Comparison of ENCODE assay signal across 12 cellular contexts in the genomic region with DNA sequence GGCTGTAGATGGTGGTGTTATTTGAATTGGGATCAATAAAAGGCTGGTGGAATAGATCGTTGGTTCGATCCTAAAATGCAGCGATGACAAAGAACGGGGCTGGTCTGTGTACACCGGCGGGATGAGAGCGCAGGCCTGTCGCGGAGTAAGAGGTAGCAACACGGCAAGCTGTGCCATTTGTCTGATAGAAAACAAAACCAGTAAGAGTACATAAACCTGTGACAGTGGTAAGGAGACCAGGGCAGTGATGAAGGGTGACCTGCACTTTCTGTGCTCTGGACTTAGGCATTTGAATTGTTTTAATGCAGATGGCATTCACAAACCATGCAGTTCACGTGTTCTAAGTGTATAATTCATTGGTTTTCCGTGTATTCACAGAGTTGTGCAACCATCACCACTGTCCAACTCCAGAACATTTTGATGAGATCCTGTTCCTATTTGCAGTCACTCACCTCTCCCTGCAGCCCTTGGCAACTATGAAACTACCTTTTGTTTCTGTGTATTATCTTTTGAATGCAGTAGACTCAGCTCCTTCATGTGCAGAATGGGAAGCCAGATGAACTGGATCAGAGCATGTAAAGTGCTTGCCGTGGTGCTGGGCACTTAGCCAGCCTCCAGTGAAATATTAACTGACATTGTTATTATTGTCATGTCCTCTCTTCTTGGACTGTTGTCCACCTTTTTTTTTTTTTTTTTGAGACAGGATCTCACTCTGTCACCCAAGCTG.
DNase-seq lines count a peak whose midpoint lies in the region; ATAC-seq and TF ChIP-seq lines count a peak whose summit lies in the region.
"Had no signal": no experiment of that assay in that cellular context is flagged by ENCODE, and none has a peak within 500 bp of the region (broad histone marks: within the 10 kb centered on the region; RNA-seq: fewer than 3 reads in every experiment).

No MANE protein-coding gene starts in this region.

- no peak overlapping the region for H3K27ac ChIP-seq in CD8-positive, alpha-beta T cell (ENCODE audit: low read depth, low read length)

- POLR2A ChIA-PET in CD8-positive, alpha-beta T cell (lab: Charles Lee): no interaction called here

- H3K9me3 ChIP-seq in mucosa of descending colon: no peaks in the 10 kb centered on the region
- H3K9me3 ChIP-seq in CD8-positive, alpha-beta T cell (ENCODE audit: low read length): no peaks in the 10 kb centered on the region

- no peaks in the 10 kb centered on the region for H3K27me3 ChIP-seq in CD8-positive, alpha-beta T cell (ENCODE audit: insufficient read depth, low read length)

- CTCF ChIA-PET in CD8-positive, alpha-beta T cell (lab: Charles Lee): no interaction called here

- peak; percentile 65 for ATAC-seq in mucosa of descending colon
- ATAC-seq in CD8-positive, alpha-beta T cell: no peak
- ATAC-seq: activated CD8-positive, alpha-beta memory T cell treated with anti-CD3 and anti-CD28 coated beads, Interleukin-2, amount 10 ng/mL, durations not matched to agents 7 days and 5 days; activated naive CD4-positive, alpha-beta T cell treated with anti-CD3 and anti-CD28 coated beads, Interleukin-2, amount 50 U/mL, for 72 hours had no signal

- in situ Hi-C loops in GM13977 (cut with MboI; ENCODE audit: low pct_unique_long_range_greater_than_20kb, low sequenced_read_pairs, unreplicated experiment): no loop called here

- TF ChIP-seq CTCF in mucosa of descending colon (IDR thresholded peaks at IDR 0.05) (no peak), GM13977 (IDR thresholded peaks at IDR 0.05; ENCODE audit: extremely low read depth, insufficient read depth, missing control alignments) (no peak)
- no peak for TF ChIP-seq CTCF in CD8-positive, alpha-beta T cell (IDR thresholded peaks at IDR 0.05)

- H3K9me3 Mint-ChIP-seq in CD8-positive, alpha-beta T cell: no peaks in the 10 kb centered on the region
- H3K9me3 Mint-ChIP-seq: activated naive CD4-positive, alpha-beta T cell treated with anti-CD3 and anti-CD28 coated beads, Interleukin-2, amount 50 U/mL, for 72 hours had no signal

- no peaks in the 10 kb centered on the region for H3K27me3 Mint-ChIP-seq in CD8-positive, alpha-beta T cell (ENCODE audit: low read depth)
- H3K27me3 Mint-ChIP-seq: activated CD8-positive, alpha-beta memory T cell treated with anti-CD3 and anti-CD28 coated beads, Interleukin-2, amount 10 ng/mL, durations not matched to agents 7 days and 5 days had no signal

- H3K4me1 ChIP-seq in mucosa of descending colon (ENCODE audit: low read depth): peaks cover 4% of the 10 kb centered on the region
- no peaks in the 10 kb centered on the region for H3K4me1 ChIP-seq in CD8-positive, alpha-beta T cell (ENCODE audit: insufficient read depth, low read length)

- H3K27ac Mint-ChIP-seq in CD8-positive, alpha-beta T cell: no peak overlapping the region
- H3K27ac Mint-ChIP-seq: activated CD8-positive, alpha-beta memory T cell treated with anti-CD3 and anti-CD28 coated beads, Interleukin-2, amount 10 ng/mL, durations not matched to agents 7 days and 5 days had no signal

- H3K4me3 ChIP-seq in mucosa of descending colon: no peak overlapping the region
- H3K4me3 ChIP-seq in CD8-positive, alpha-beta T cell (ENCODE audit: low read depth, low read length): no peak overlapping the region
- H3K4me3 ChIP-seq: lung had no signal

- DNase-seq in COLO668 (lab: John Stamatoyannopoulos, UW; ENCODE audit: unreplicated experiment) (peak; percentile 79), NCI-H1105 (lab: John Stamatoyannopoulos, UW) (peak; percentile 74), cerebellum (ENCODE audit: low spot score) (peak; percentile 24), mucosa of descending colon (peak in 1 of 3 donors; percentile 85), germinal center (ENCODE audit: low spot score) (no peak), amniotic stem cell (lab: John Stamatoyannopoulos, UW) (no peak), GM13977 (ENCODE audit: low spot score) (no peak)
- DNase-seq in CD8-positive, alpha-beta T cell: no peak
- DNase-seq: activated CD8-positive, alpha-beta memory T cell treated with anti-CD3 and anti-CD28 coated beads, Interleukin-2, amount 10 ng/mL, durations not matched to agents 7 days and 5 days; RPMI8226 had no signal

- intact Hi-C loops in mucosa of descending colon (cut with DNase I, micrococcal nuclease): no loop called here
- intact Hi-C loops in CD8-positive, alpha-beta T cell (cut with DNase I, micrococcal nuclease): no loop called here

- H3K4me3 Mint-ChIP-seq in CD8-positive, alpha-beta T cell: no peak overlapping the region
- H3K4me3 Mint-ChIP-seq: activated CD8-positive, alpha-beta memory T cell treated with anti-CD3 and anti-CD28 coated beads, Interleukin-2, amount 10 ng/mL, durations not matched to agents 7 days and 5 days had no signal

- peaks cover 3% of the 10 kb centered on the region for H3K4me1 Mint-ChIP-seq in CD8-positive, alpha-beta T cell (ENCODE audit: low read depth)
- H3K4me1 Mint-ChIP-seq: activated CD8-positive, alpha-beta memory T cell treated with anti-CD3 and anti-CD28 coated beads, Interleukin-2, amount 10 ng/mL, durations not matched to agents 7 days and 5 days had no signal

- H3K36me3 ChIP-seq in mucosa of descending colon (ENCODE audit: low read depth): no peaks in the 10 kb centered on the region
- H3K36me3 ChIP-seq in CD8-positive, alpha-beta T cell (ENCODE audit: insufficient read depth, low read length): no peaks in the 10 kb centered on the region

- H3K36me3 Mint-ChIP-seq in CD8-positive, alpha-beta T cell: peaks cover 31% of the 10 kb centered on the region
- H3K36me3 Mint-ChIP-seq: activated CD8-positive, alpha-beta memory T cell treated with anti-CD3 and anti-CD28 coated beads, Interleukin-2, amount 10 ng/mL, durations not matched to agents 7 days and 5 days; activated naive CD4-positive, alpha-beta T cell treated with anti-CD3 and anti-CD28 coated beads, Interleukin-2, amount 50 U/mL, for 72 hours had no signal

Comparison
In these comparisons a context has a peak if more than half of its experiments do, and no peak if none do; other contexts are left out.
1. DNase-seq: peak in COLO668 (single experiment), NCI-H1105 (single experiment) and cerebellum (single experiment); none in germinal center (single experiment), CD8-positive, alpha-beta T cell (0 of 7), amniotic stem cell (single experiment) and GM13977 (single experiment).